In the genomic region with DNA sequence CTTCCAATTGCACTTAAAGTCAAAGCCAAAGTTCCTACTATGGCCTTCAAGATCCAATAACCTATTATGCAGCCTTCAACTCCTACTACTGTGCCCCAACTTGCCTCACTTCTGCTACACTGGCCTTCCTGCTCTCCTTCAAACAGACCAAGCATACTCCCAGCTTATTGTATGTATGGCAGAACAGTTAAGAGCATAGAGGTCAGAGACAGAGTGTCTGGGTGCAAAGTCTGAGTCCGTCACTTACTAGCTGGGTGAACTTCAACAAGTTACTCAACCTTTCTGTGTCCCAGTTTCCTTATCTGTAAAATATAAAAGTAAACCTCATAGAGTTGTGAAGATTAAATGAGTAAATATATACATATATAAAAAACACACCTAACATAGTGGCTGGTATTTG, we compare ENCODE assay signal across 18 cellular contexts.
"Had no signal": no experiment of that assay in that cellular context is flagged by ENCODE, and none has a peak within 500 bp of the region (broad histone marks: within the 10 kb centered on the region; RNA-seq: fewer than 3 reads in every experiment).

No MANE protein-coding gene starts in this region.

- H3K27ac ChIP-seq: epithelial cell of prostate, esophagus muscularis mucosa, gastrocnemius medialis, neural progenitor cell, pancreas, prostate gland, sigmoid colon, skin epidermis, uterus had no signal

- H3K9me3 Mint-ChIP-seq: dendritic cell treated with granulocyte-macrophage colony-stimulating factor and Interleukin-4, amounts not matched to agents 40 ng/mL and 50 ng/mL, for 4 days; effector memory CD8-positive, alpha-beta T cell; naive thymus-derived CD8-positive, alpha-beta T cell; neural progenitor cell; type B pancreatic cell had no signal

- H3K27me3 ChIP-seq: esophagus muscularis mucosa, gastrocnemius medialis, neural progenitor cell, pancreas, sigmoid colon, uterus had no signal

- DNase-seq: effector memory CD8-positive, alpha-beta T cell; gastrocnemius medialis; left ventricle myocardium superior; naive thymus-derived CD8-positive, alpha-beta T cell; nucleus accumbens; pancreas; sigmoid colon; stimulated activated CD4-positive, alpha-beta T cell treated with anti-CD3 and anti-CD28 coated beads, Interleukin-12 subunit alpha, Interleukin-12 subunit beta, amount 100 ng/mL, for 4 hours; stimulated activated CD4-positive, alpha-beta T cell treated with anti-CD3 and anti-CD28 coated beads, Interleukin-2, amount 100 ng/mL, for 48 hours; stimulated activated naive CD4-positive, alpha-beta T cell treated with Interleukin-2 at 50 U/mL for 16 hours; uterus had no signal

- H3K4me2 ChIP-seq: neural progenitor cell had no signal

- H3K9ac ChIP-seq: neural progenitor cell had no signal

- H3K9me3 ChIP-seq: esophagus muscularis mucosa, gastrocnemius medialis, pancreas, prostate gland, sigmoid colon, uterus had no signal

- H3K27ac Mint-ChIP-seq: dendritic cell treated with granulocyte-macrophage colony-stimulating factor and Interleukin-4, amounts not matched to agents 40 ng/mL and 50 ng/mL, for 4 days; neural progenitor cell; type B pancreatic cell had no signal

- H2AFZ ChIP-seq: neural progenitor cell had no signal

- H3K36me3 ChIP-seq: gastrocnemius medialis, neural progenitor cell, pancreas, prostate gland, sigmoid colon, uterus had no signal

- H3K4me1 ChIP-seq: prostate gland had no signal

- H3K4me3 Mint-ChIP-seq: dendritic cell treated with granulocyte-macrophage colony-stimulating factor and Interleukin-4, amounts not matched to agents 40 ng/mL and 50 ng/mL, for 4 days; effector memory CD8-positive, alpha-beta T cell; naive thymus-derived CD8-positive, alpha-beta T cell; neural progenitor cell; type B pancreatic cell had no signal

- H3K4me3 ChIP-seq: esophagus muscularis mucosa, gastrocnemius medialis, neural progenitor cell, pancreas, prostate gland, sigmoid colon, skin epidermis, uterus had no signal

- H3K27me3 Mint-ChIP-seq: effector memory CD8-positive, alpha-beta T cell; naive thymus-derived CD8-positive, alpha-beta T cell; type B pancreatic cell had no signal
